ENCODE assay signal across 9 cellular contexts in the genomic region with DNA sequence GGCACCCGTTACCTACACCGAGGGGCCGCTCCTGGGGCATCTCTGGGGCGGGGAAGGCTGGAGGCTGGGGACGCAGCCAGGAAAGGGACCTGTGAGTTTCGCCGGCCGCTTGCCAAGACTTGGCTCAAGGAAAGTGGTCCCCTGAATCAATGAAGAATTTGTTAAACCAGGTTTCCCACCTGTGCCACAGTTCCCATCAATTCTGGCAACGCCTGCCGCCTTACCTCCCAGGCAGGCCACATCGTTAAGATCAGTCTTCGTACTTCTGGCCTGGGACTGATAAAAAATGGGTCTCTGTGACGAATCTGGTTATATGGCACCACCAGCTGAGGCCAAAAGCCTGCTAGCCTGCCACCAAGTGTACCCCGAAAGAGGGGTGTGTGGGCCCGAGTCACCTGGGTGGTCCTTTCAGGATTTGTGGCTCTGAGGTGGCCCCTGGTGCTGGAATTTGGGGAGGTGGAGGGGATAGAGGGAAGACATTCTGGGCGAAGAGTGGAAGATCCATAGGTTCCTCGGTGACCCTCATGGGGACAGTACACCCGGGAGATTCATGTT. TPM values are rescaled to one million over a fixed set of nuclear protein-coding genes. Genes with fewer than 3 reads are reported as not detected.
A peak's percentile ranks its signal among the peaks of the same experiment; 100 is the strongest.
DNase-seq lines count a peak whose midpoint lies in the region; ATAC-seq, FAIRE-seq and TF ChIP-seq lines count a peak whose summit lies in the region.
"Had no signal": no experiment of that assay in that cellular context is flagged by ENCODE, and none has a peak within 500 bp of the region (broad histone marks: within the 10 kb centered on the region; RNA-seq: fewer than 3 reads in every experiment).

No MANE protein-coding gene starts in this region.

- peak overlapping the region; percentile 61 to 83 (median 70) for H3K4me3 ChIP-seq in BLaER1 treated with 17β-estradiol and CSF1 and Interleukin-3, amounts not matched to agents 10 nM and 100 nM
- no peak overlapping the region for H3K4me3 ChIP-seq in OCI-LY7 (ENCODE audit: low read depth, low read length, poor library complexity, severe bottlenecking)
- peak overlapping the region; percentile 84 for H3K4me3 ChIP-seq in endodermal cell (ENCODE audit: low read length)
- H3K4me3 ChIP-seq in neuron (ENCODE audit: low read length): peak overlapping the region; percentile 33

- H3K27me3 ChIP-seq in BLaER1 treated with 17β-estradiol and CSF1 and Interleukin-3, amounts not matched to agents 10 nM and 100 nM: peaks cover 20 to 56% (median 50%) of the 10 kb centered on the region in 11 experiments
- peaks cover 59% of the 10 kb centered on the region for H3K27me3 ChIP-seq in endodermal cell (ENCODE audit: control insufficient read depth, insufficient read depth, low read length, poor library complexity, severe bottlenecking)
- peaks cover 55% of the 10 kb centered on the region for H3K27me3 ChIP-seq in neuron (ENCODE audit: insufficient read depth, low read length)

- no TSS peak for BruUV-seq in OCI-LY7 (replicated peaks; lab: Mats Ljungman, UMichigan)

- peak overlapping the region; percentile 44 to 82 (median 73); a peak in 21 of 22 replicates for H3K9ac ChIP-seq in BLaER1 treated with 17β-estradiol and CSF1 and Interleukin-3, amounts not matched to agents 10 nM and 100 nM
- H3K9ac ChIP-seq in endodermal cell (ENCODE audit: extremely low read depth, low read length, poor library complexity, severe bottlenecking): no peak overlapping the region

- peak overlapping the region; percentile 82 for H3K4me3 Mint-ChIP-seq in endodermal cell

- H3K79me2 ChIP-seq in OCI-LY7 (ENCODE audit: insufficient read depth, low read depth, low read length): no peaks in the 10 kb centered on the region

- CTCF ChIA-PET in OCI-LY7 (lab: Charles Lee; ENCODE audit: unreplicated experiment): no interaction called here

- 28 to 42% methylated on average over 11 to 18 of the region's 18 CpGs for WGBS in endodermal cell (ENCODE audit: insufficient coverage in 1 of 2, insufficient read length in 1 of 2), 2 experiments

- no peak for ATAC-seq in GM21529 (IDR thresholded peaks at IDR 0.05; ENCODE audit: unreplicated experiment)

- no peak overlapping the region for H2AFZ ChIP-seq in OCI-LY7 (ENCODE audit: low read length)
- H2AFZ ChIP-seq in neuron (ENCODE audit: low read depth, low read length): no peak overlapping the region

- peaks cover 44 to 57% (median 50%) of the 10 kb centered on the region in 10 experiments for H3K4me1 ChIP-seq in BLaER1 treated with 17β-estradiol and CSF1 and Interleukin-3, amounts not matched to agents 10 nM and 100 nM
- H3K4me1 ChIP-seq in OCI-LY7 (ENCODE audit: insufficient read depth, low read length, poor library complexity, severe bottlenecking) (no peaks in the 10 kb centered on the region), endodermal cell (ENCODE audit: control insufficient read depth, insufficient read depth, low read length) (peaks cover 10% of the 10 kb centered on the region), neuron (ENCODE audit: insufficient read depth, low read length) (peaks cover 4% of the 10 kb centered on the region)

- peaks cover 47% of the 10 kb centered on the region for H3K27me3 Mint-ChIP-seq in endodermal cell (ENCODE audit: insufficient read depth)

- DNase-seq in OCI-LY7 (ENCODE audit: low spot score) (no peak), endodermal cell (no peak), HTR-8/SVneo (ENCODE audit: insufficient read length, low spot score) (no peak), SHP77 treated with DMSO at 0.1 percent for 48 hours (lab: John Stamatoyannopoulos, UW) (no peak), GOT3 (lab: John Stamatoyannopoulos, UW) (no peak)
- DNase-seq: NCI-H2081 treated with DMSO at 0.1 percent for 48 hours had no signal

- no peaks in the 10 kb centered on the region for H3K9me3 ChIP-seq in BLaER1 treated with 17β-estradiol and CSF1 and Interleukin-3, amounts not matched to agents 10 nM and 100 nM (replicated peaks in 1 of 11)
- H3K9me3 ChIP-seq in OCI-LY7 (ENCODE audit: low read length) (no peaks in the 10 kb centered on the region), endodermal cell (ENCODE audit: control insufficient read depth, low read length) (no peaks in the 10 kb centered on the region), neuron (ENCODE audit: low read length) (no peaks in the 10 kb centered on the region)

- POLR2A ChIA-PET in OCI-LY7 (lab: Charles Lee): no interaction called here

- H3K9me3 Mint-ChIP-seq in endodermal cell: no peaks in the 10 kb centered on the region

- H3K4me2 ChIP-seq in BLaER1 treated with 17β-estradiol and CSF1 and Interleukin-3, amounts not matched to agents 10 nM and 100 nM: peak overlapping the region; percentile 81 to 99 (median 92)
- H3K4me2 ChIP-seq in OCI-LY7 (ENCODE audit: low read length): no peak overlapping the region

- H4K20me1 ChIP-seq in BLaER1 treated with 17β-estradiol and CSF1 and Interleukin-3, amounts not matched to agents 10 nM and 100 nM: peaks cover 0 to 25% (median 12%) of the 10 kb centered on the region in 11 experiments; a peak in 9 of 22 replicates
- no peaks in the 10 kb centered on the region for H4K20me1 ChIP-seq in OCI-LY7 (ENCODE audit: insufficient read depth, low read length)

- TF ChIP-seq CTCF in OCI-LY7 (conservative IDR thresholded peaks at IDR 0.05; ENCODE audit: low read length): peak; percentile 6
- peak; percentile 11 for TF ChIP-seq CTCF in endodermal cell (conservative IDR thresholded peaks at IDR 0.05)

- H3K36me3 ChIP-seq in BLaER1 treated with 17β-estradiol and CSF1 and Interleukin-3, amounts not matched to agents 10 nM and 100 nM: no peaks in the 10 kb centered on the region
- H3K36me3 ChIP-seq in OCI-LY7 (ENCODE audit: insufficient read depth, low read length): no peaks in the 10 kb centered on the region
- no peaks in the 10 kb centered on the region for H3K36me3 ChIP-seq in endodermal cell (ENCODE audit: control insufficient read depth, insufficient read depth, low read length)
- H3K36me3 ChIP-seq in neuron (ENCODE audit: insufficient read depth, low read length): no peaks in the 10 kb centered on the region

- peak overlapping the region in 7 of 11 experiments; percentile 0 to 77 (median 66); a peak in 11 of 22 replicates for H3K27ac ChIP-seq in BLaER1 treated with 17β-estradiol and CSF1 and Interleukin-3, amounts not matched to agents 10 nM and 100 nM
- H3K27ac ChIP-seq in OCI-LY7 (ENCODE audit: low read depth, low read length, poor library complexity, severe bottlenecking) (no peak overlapping the region), endodermal cell (ENCODE audit: low read depth, low read length) (no peak overlapping the region)

- H3K9me2 ChIP-seq in OCI-LY7 (ENCODE audit: insufficient read depth, low read length): no peaks in the 10 kb centered on the region

- H3K4me1 Mint-ChIP-seq in endodermal cell: peaks cover 29% of the 10 kb centered on the region

- H3K27ac Mint-ChIP-seq in endodermal cell: no peak overlapping the region

- H3K36me3 Mint-ChIP-seq in endodermal cell (ENCODE audit: low read depth): no peaks in the 10 kb centered on the region

- intact Hi-C loops in OCI-LY7 (cut with micrococcal nuclease; ENCODE audit: unreplicated experiment): no loop called here

- no peak for FAIRE-seq in HTR-8/SVneo (lab: Jason Lieb, UNC)

RNA-seq across cellular contexts. Expression of gene TGFA, which starts 0.8 kb away (rescaled TPM):
- not detected in 2 replicates for total RNA-seq in OCI-LY7 (2014; rRNA removed; shearing (Covaris generic))
- total RNA-seq in OCI-LY7 (2022) (not detected in 2 replicates), endodermal cell (1 to 10 TPM; 2.0 to 3.2 TPM)
- polyA plus RNA-seq in endodermal cell (2013, experiment 1 of 2): 0.75 TPM
- 0.66 TPM for polyA plus RNA-seq in endodermal cell (2013, experiment 2 of 2)

Comparison
In these comparisons a context has a peak if more than half of its experiments do, and no peak if none do; other contexts are left out.
1. H3K27ac ChIP-seq: peak in BLaER1 treated with 17β-estradiol and CSF1 and Interleukin-3, amounts not matched to agents 10 nM and 100 nM (7 of 11); none in OCI-LY7 (single experiment) and endodermal cell (single experiment).